ENCODE assay signal across 23 cellular contexts in genomic region chr10:26706206-26706605, GRCh38. TPM values are rescaled to one million over a fixed set of nuclear protein-coding genes. Genes with fewer than 3 reads are reported as not detected.
DNase-seq lines count a peak whose midpoint lies in the region; ATAC-seq lines count a peak whose summit lies in the region.
"Had no signal": no experiment of that assay in that cellular context is flagged by ENCODE, and none has a peak within 500 bp of the region (broad histone marks: within the 10 kb centered on the region; RNA-seq: fewer than 3 reads in every experiment).

No MANE protein-coding gene starts in this region.

- in situ Hi-C loops in KBM-7 (cut with MboI; ENCODE audit: low pct_unique_long_range_greater_than_20kb, low sequenced_read_pairs) = no loop called here

- peaks cover 59% of the 10 kb centered on the region for H3K36me3 Mint-ChIP-seq in activated CD4-positive, alpha-beta T cell treated with anti-CD3 and anti-CD28 coated beads, Interleukin-2, amount 10 ng/mL, durations not matched to agents 24 days and 14 days (ENCODE audit: low read depth)
- peaks cover 55% of the 10 kb centered on the region for H3K36me3 Mint-ChIP-seq in activated CD8-positive, alpha-beta T cell treated with anti-CD3 and anti-CD28 coated beads, Interleukin-2, amount 10 ng/mL, durations not matched to agents 7 days and 5 days (ENCODE audit: low read depth)
- peaks cover 40% of the 10 kb centered on the region for H3K36me3 Mint-ChIP-seq in natural killer cell treated with Interleukin-12 subunit alpha and Interleukin-12 subunit beta and Interleukin-15 and Interleukin-18, amount 100 ng/mL, for 72 hours

- no peaks in the 10 kb centered on the region for H3K9me3 Mint-ChIP-seq in activated CD4-positive, alpha-beta T cell treated with anti-CD3 and anti-CD28 coated beads, Interleukin-2, amount 10 ng/mL, durations not matched to agents 24 days and 14 days
- no peaks in the 10 kb centered on the region for H3K9me3 Mint-ChIP-seq in activated CD8-positive, alpha-beta T cell treated with anti-CD3 and anti-CD28 coated beads, Interleukin-2, amount 10 ng/mL, durations not matched to agents 7 days and 5 days (ENCODE audit: insufficient read depth)
- no peaks in the 10 kb centered on the region for H3K9me3 Mint-ChIP-seq in natural killer cell treated with Interleukin-12 subunit alpha and Interleukin-12 subunit beta and Interleukin-15 and Interleukin-18, amount 100 ng/mL, for 72 hours

- H3K4me1 Mint-ChIP-seq in activated CD4-positive, alpha-beta T cell treated with anti-CD3 and anti-CD28 coated beads, Interleukin-2, amount 10 ng/mL, durations not matched to agents 24 days and 14 days = peaks cover 21% of the 10 kb centered on the region
- H3K4me1 Mint-ChIP-seq in activated CD8-positive, alpha-beta T cell treated with anti-CD3 and anti-CD28 coated beads, Interleukin-2, amount 10 ng/mL, durations not matched to agents 7 days and 5 days (ENCODE audit: low read depth) = peaks cover 30% of the 10 kb centered on the region
- peaks cover 20 to 21% of the 10 kb centered on the region in 2 donors for H3K4me1 Mint-ChIP-seq in natural killer cell treated with Interleukin-12 subunit alpha and Interleukin-12 subunit beta and Interleukin-15 and Interleukin-18, amount 100 ng/mL, for 72 hours (ENCODE audit: low read depth in 2 of 2)

- POLR2A ChIA-PET in activated CD8-positive, alpha-beta T cell treated with anti-CD3 and anti-CD28 coated beads, Interleukin-2, amount 10 ng/mL, durations not matched to agents 7 days and 5 days (lab: Charles Lee) = no interaction called here

- peak overlapping the region; percentile 45 for H3K27ac Mint-ChIP-seq in activated CD4-positive, alpha-beta T cell treated with anti-CD3 and anti-CD28 coated beads, Interleukin-2, amount 10 ng/mL, durations not matched to agents 24 days and 14 days
- H3K27ac Mint-ChIP-seq in activated CD8-positive, alpha-beta T cell treated with anti-CD3 and anti-CD28 coated beads, Interleukin-2, amount 10 ng/mL, durations not matched to agents 7 days and 5 days = peak overlapping the region; percentile 71
- H3K27ac Mint-ChIP-seq in natural killer cell treated with Interleukin-12 subunit alpha and Interleukin-12 subunit beta and Interleukin-15 and Interleukin-18, amount 100 ng/mL, for 72 hours = peak overlapping the region; percentile 36 to 61
- H3K27ac Mint-ChIP-seq: progenitor cell of endocrine pancreas had no signal

- H3K27me3 Mint-ChIP-seq in activated CD4-positive, alpha-beta T cell treated with anti-CD3 and anti-CD28 coated beads, Interleukin-2, amount 10 ng/mL, durations not matched to agents 24 days and 14 days = no peaks in the 10 kb centered on the region
- H3K27me3 Mint-ChIP-seq in activated CD8-positive, alpha-beta T cell treated with anti-CD3 and anti-CD28 coated beads, Interleukin-2, amount 10 ng/mL, durations not matched to agents 7 days and 5 days (ENCODE audit: low read depth) = no peaks in the 10 kb centered on the region
- H3K27me3 Mint-ChIP-seq in natural killer cell treated with Interleukin-12 subunit alpha and Interleukin-12 subunit beta and Interleukin-15 and Interleukin-18, amount 100 ng/mL, for 72 hours = no peaks in the 10 kb centered on the region
- H3K27me3 Mint-ChIP-seq: progenitor cell of endocrine pancreas had no signal

- DNase-seq in activated CD4-positive, alpha-beta T cell treated with anti-CD3 and anti-CD28 coated beads, Interleukin-2, amount 10 ng/mL, durations not matched to agents 24 days and 14 days = peak; percentile 52
- DNase-seq in activated CD4-positive, alpha-beta T cell treated with anti-CD3 and anti-CD28 coated beads, Interleukin-2, amount 50 U/mL, for 1 hour = no peak
- DNase-seq in KBM-7 (peak; percentile 74), cerebellum (ENCODE audit: low spot score) (no peak)
- no peak for DNase-seq in activated CD8-positive, alpha-beta T cell treated with anti-CD3 and anti-CD28 coated beads, Interleukin-2, amount 10 ng/mL, durations not matched to agents 7 days and 5 days
- no peak for DNase-seq in natural killer cell treated with Interleukin-12 subunit alpha and Interleukin-12 subunit beta and Interleukin-15 and Interleukin-18, amount 100 ng/mL, for 72 hours (ENCODE audit: low spot score)
- no peak for DNase-seq in effector CD8-positive, alpha-beta T cell (lab: John Stamatoyannopoulos, UW)
- DNase-seq: activated CD4-positive, CD25-positive, alpha-beta regulatory T cell; activated CD8-positive, alpha-beta memory T cell treated with anti-CD3 and anti-CD28 coated beads, Interleukin-2, amount 50 U/mL, for 48 hours; activated gamma-delta T cell; cerebellar nuclear complex; effector memory CD4-positive, alpha-beta T cell; mesenchymal stem cell; NCI-H1105 treated with DMSO at 0.1 percent for 48 hours; NCI-H526; SHP77 treated with DMSO at 0.1 percent for 48 hours; small intestine; stimulated activated CD4-positive, alpha-beta T cell treated with anti-CD3 and anti-CD28 coated beads, Interleukin-4, amount 100 ng/mL, for 4 hours; T-helper 9 cell; uterus had no signal

- CTCF ChIA-PET in activated CD8-positive, alpha-beta T cell treated with anti-CD3 and anti-CD28 coated beads, Interleukin-2, amount 10 ng/mL, durations not matched to agents 7 days and 5 days (lab: Charles Lee) = interaction anchor here (1.1 to 1.9 kb wide), 2 partner anchors 20 to 176 kb away, joined by 3 to 13 read pairs; no protein-coding TSS in a partner anchor

- intact Hi-C loops in activated CD4-positive, alpha-beta T cell treated with anti-CD3 and anti-CD28 coated beads, Interleukin-2, amount 10 ng/mL, durations not matched to agents 24 days and 14 days (cut with micrococcal nuclease) = no loop called here

- no peak for ATAC-seq in activated CD8-positive, alpha-beta T cell treated with anti-CD3 and anti-CD28 coated beads, Interleukin-2, amount 10 ng/mL, durations not matched to agents 7 days and 5 days
- ATAC-seq in natural killer cell treated with Interleukin-12 subunit alpha and Interleukin-12 subunit beta and Interleukin-15 and Interleukin-18, amount 100 ng/mL, for 72 hours = peak; percentile 59 to 65
- no peak for ATAC-seq in HG02588 (IDR thresholded peaks at IDR 0.05; ENCODE audit: unreplicated experiment)

- H3K4me3 Mint-ChIP-seq in activated CD4-positive, alpha-beta T cell treated with anti-CD3 and anti-CD28 coated beads, Interleukin-2, amount 10 ng/mL, durations not matched to agents 24 days and 14 days = no peak overlapping the region
- H3K4me3 Mint-ChIP-seq in activated CD8-positive, alpha-beta T cell treated with anti-CD3 and anti-CD28 coated beads, Interleukin-2, amount 10 ng/mL, durations not matched to agents 7 days and 5 days = no peak overlapping the region
- peak overlapping the region; percentile 59 for H3K4me3 Mint-ChIP-seq in natural killer cell treated with Interleukin-12 subunit alpha and Interleukin-12 subunit beta and Interleukin-15 and Interleukin-18, amount 100 ng/mL, for 72 hours

RNA-seq across cellular contexts. Expression of gene PDSS1, which starts 8.7 kb away (rescaled TPM):
- total RNA-seq in activated CD4-positive, alpha-beta T cell treated with anti-CD3 and anti-CD28 coated beads, Interleukin-2, amount 10 ng/mL, durations not matched to agents 24 days and 14 days = 39.0 and 39.8 TPM in 2 replicates
- total RNA-seq in activated CD8-positive, alpha-beta T cell treated with anti-CD3 and anti-CD28 coated beads, Interleukin-2, amount 10 ng/mL, durations not matched to agents 7 days and 5 days = 10 to 100 TPM; 17.8 to 19.4 TPM
- 10 to 100 TPM; 14.0 to 31.3 TPM for total RNA-seq in natural killer cell treated with Interleukin-12 subunit alpha and Interleukin-12 subunit beta and Interleukin-15 and Interleukin-18, amount 100 ng/mL, for 72 hours
- total RNA-seq in cerebellum = 15.6 TPM
- total RNA-seq: ascending aorta had no signal

Comparison
In these comparisons a context has a peak if more than half of its experiments do, and no peak if none do; other contexts are left out.
1. DNase-seq: peak in activated CD4-positive, alpha-beta T cell treated with anti-CD3 and anti-CD28 coated beads, Interleukin-2, amount 10 ng/mL, durations not matched to agents 24 days and 14 days (single experiment) and KBM-7 (single experiment); none in activated CD4-positive, alpha-beta T cell treated with anti-CD3 and anti-CD28 coated beads, Interleukin-2, amount 50 U/mL, for 1 hour (single experiment), activated CD8-positive, alpha-beta T cell treated with anti-CD3 and anti-CD28 coated beads, Interleukin-2, amount 10 ng/mL, durations not matched to agents 7 days and 5 days (single experiment), natural killer cell treated with Interleukin-12 subunit alpha and Interleukin-12 subunit beta and Interleukin-15 and Interleukin-18, amount 100 ng/mL, for 72 hours (single experiment), effector CD8-positive, alpha-beta T cell (single experiment) and cerebellum (single experiment).
2. ATAC-seq: peak in natural killer cell treated with Interleukin-12 subunit alpha and Interleukin-12 subunit beta and Interleukin-15 and Interleukin-18, amount 100 ng/mL, for 72 hours (2 of 2); none in activated CD8-positive, alpha-beta T cell treated with anti-CD3 and anti-CD28 coated beads, Interleukin-2, amount 10 ng/mL, durations not matched to agents 7 days and 5 days (single experiment) and HG02588 (single experiment).
3. Peak in every context shown above with its lines, with median percentiles within 50 percentile points of each other: H3K27ac Mint-ChIP-seq.